In the genomic region with DNA sequence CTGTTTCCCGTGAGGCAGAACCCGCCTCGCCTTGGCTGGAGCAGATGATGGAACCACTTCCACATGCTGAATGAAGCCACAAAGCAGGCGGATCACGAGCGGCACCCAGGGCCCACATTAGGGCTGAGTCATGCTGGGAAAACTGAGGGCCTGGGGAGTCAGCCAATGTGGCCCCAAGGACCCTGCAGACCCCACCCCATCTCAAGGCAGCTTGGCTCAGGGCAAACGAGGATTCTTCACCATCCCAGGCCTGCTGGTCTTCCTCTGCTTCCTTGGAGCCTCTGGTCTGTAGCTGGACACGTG, we compare ENCODE assay signal across 1 cellular context.
TF ChIP-seq lines count a peak whose summit lies in the region.

No MANE protein-coding gene starts in this region.

TF ChIP-seq in H1, 55 proteins besides CTCF, POLR2A, EP300 and RAD21 (continued from another document):
- no peak for TF ChIP-seq SUZ12 (IDR thresholded peaks at IDR 0.05; ENCODE audit: low read length)
